Comparison of ENCODE assay signal across 9 cellular contexts in genomic region chr9:70080481-70081119, GRCh38. TPM values are rescaled to one million over a fixed set of nuclear protein-coding genes. Genes with fewer than 3 reads are reported as not detected.
DNase-seq lines count a peak whose midpoint lies in the region; ATAC-seq and TF ChIP-seq lines count a peak whose summit lies in the region.
"Had no signal": no experiment of that assay in that cellular context is flagged by ENCODE, and none has a peak within 500 bp of the region (broad histone marks: within the 10 kb centered on the region; RNA-seq: fewer than 3 reads in every experiment).

No MANE protein-coding gene starts in this region.

- no peak for ATAC-seq in GM18909 (IDR thresholded peaks at IDR 0.05; ENCODE audit: poor library complexity, unreplicated experiment)
- ATAC-seq in activated CD8-positive, alpha-beta T cell treated with anti-CD3 and anti-CD28 coated beads, Interleukin-2, amount 10 ng/mL, durations not matched to agents 7 days and 5 days: no peak

- H3K4me1 Mint-ChIP-seq in activated CD8-positive, alpha-beta T cell treated with anti-CD3 and anti-CD28 coated beads, Interleukin-2, amount 10 ng/mL, durations not matched to agents 7 days and 5 days (ENCODE audit: low read depth): no peaks in the 10 kb centered on the region
- H3K4me1 Mint-ChIP-seq: CD8-positive, alpha-beta memory T cell had no signal

- peak; percentile 54 for DNase-seq in AG08396 (ENCODE audit: low spot score)
- peak; percentile 79 for DNase-seq in MV-4-11 (lab: John Stamatoyannopoulos, UW)
- DNase-seq in astrocyte of the spinal cord (ENCODE audit: low read depth, low spot score): peak; percentile 83
- peak; percentile 66 to 92 for DNase-seq in lung microvascular endothelial cell (ENCODE audit: low read depth in 2 of 2)
- no peak for DNase-seq in activated CD8-positive, alpha-beta T cell treated with anti-CD3 and anti-CD28 coated beads, Interleukin-2, amount 10 ng/mL, durations not matched to agents 7 days and 5 days
- DNase-seq in activated CD4-positive, CD25-positive, alpha-beta regulatory T cell treated with anti-CD3 and anti-CD28 coated beads, Interleukin-2, amount 50 U/mL, for 72 hours: no peak
- no peak for DNase-seq in iPS-NIHi11 (ENCODE audit: low spot score)
- DNase-seq: CD8-positive, alpha-beta memory T cell had no signal

- H3K36me3 Mint-ChIP-seq in activated CD8-positive, alpha-beta T cell treated with anti-CD3 and anti-CD28 coated beads, Interleukin-2, amount 10 ng/mL, durations not matched to agents 7 days and 5 days (ENCODE audit: low read depth): no peaks in the 10 kb centered on the region
- H3K36me3 Mint-ChIP-seq: CD8-positive, alpha-beta memory T cell had no signal

- TF ChIP-seq CTCF in astrocyte of the spinal cord (IDR thresholded peaks at IDR 0.05; ENCODE audit: low read depth, low read length): no peak

- H3K9me3 Mint-ChIP-seq in activated CD8-positive, alpha-beta T cell treated with anti-CD3 and anti-CD28 coated beads, Interleukin-2, amount 10 ng/mL, durations not matched to agents 7 days and 5 days (ENCODE audit: insufficient read depth): no peaks in the 10 kb centered on the region
- H3K9me3 Mint-ChIP-seq: CD8-positive, alpha-beta memory T cell had no signal

- H3K4me3 Mint-ChIP-seq in activated CD8-positive, alpha-beta T cell treated with anti-CD3 and anti-CD28 coated beads, Interleukin-2, amount 10 ng/mL, durations not matched to agents 7 days and 5 days: no peak overlapping the region
- H3K4me3 Mint-ChIP-seq: CD8-positive, alpha-beta memory T cell had no signal

- CTCF ChIA-PET in activated CD8-positive, alpha-beta T cell treated with anti-CD3 and anti-CD28 coated beads, Interleukin-2, amount 10 ng/mL, durations not matched to agents 7 days and 5 days (lab: Charles Lee): interaction anchor here (1.3 kb wide), 1 partner anchor 30 kb away, joined by 3 read pairs; no protein-coding TSS in a partner anchor

- in situ Hi-C loops in astrocyte of the spinal cord (cut with HindIII; ENCODE audit: low sequenced_read_pairs): no loop called here

- no peak overlapping the region for H3K4me3 ChIP-seq in astrocyte of the spinal cord (ENCODE audit: low read depth, low read length)

- peaks cover 15% of the 10 kb centered on the region for H3K27me3 Mint-ChIP-seq in activated CD8-positive, alpha-beta T cell treated with anti-CD3 and anti-CD28 coated beads, Interleukin-2, amount 10 ng/mL, durations not matched to agents 7 days and 5 days (ENCODE audit: low read depth)

- H3K27ac Mint-ChIP-seq in activated CD8-positive, alpha-beta T cell treated with anti-CD3 and anti-CD28 coated beads, Interleukin-2, amount 10 ng/mL, durations not matched to agents 7 days and 5 days: no peak overlapping the region
- H3K27ac Mint-ChIP-seq: CD8-positive, alpha-beta memory T cell had no signal

- POLR2A ChIA-PET in activated CD8-positive, alpha-beta T cell treated with anti-CD3 and anti-CD28 coated beads, Interleukin-2, amount 10 ng/mL, durations not matched to agents 7 days and 5 days (lab: Charles Lee): no interaction called here

RNA-seq across cellular contexts. Expression of gene MAMDC2, which starts 37.0 kb away (rescaled TPM):
- 0.79 and 2.6 TPM in 2 replicates for total RNA-seq in lung microvascular endothelial cell
- not detected for total RNA-seq in activated CD8-positive, alpha-beta T cell treated with anti-CD3 and anti-CD28 coated beads, Interleukin-2, amount 10 ng/mL, durations not matched to agents 7 days and 5 days
- total RNA-seq: CD8-positive, alpha-beta memory T cell had no signal

Comparison
In these comparisons a context has a peak if more than half of its experiments do, and no peak if none do; other contexts are left out.
1. DNase-seq: peak in AG08396 (single experiment), MV-4-11 (single experiment), astrocyte of the spinal cord (single experiment) and lung microvascular endothelial cell (2 of 2); none in activated CD8-positive, alpha-beta T cell treated with anti-CD3 and anti-CD28 coated beads, Interleukin-2, amount 10 ng/mL, durations not matched to agents 7 days and 5 days (single experiment), activated CD4-positive, CD25-positive, alpha-beta regulatory T cell treated with anti-CD3 and anti-CD28 coated beads, Interleukin-2, amount 50 U/mL, for 72 hours (single experiment) and iPS-NIHi11 (single experiment).